In the genomic region with DNA sequence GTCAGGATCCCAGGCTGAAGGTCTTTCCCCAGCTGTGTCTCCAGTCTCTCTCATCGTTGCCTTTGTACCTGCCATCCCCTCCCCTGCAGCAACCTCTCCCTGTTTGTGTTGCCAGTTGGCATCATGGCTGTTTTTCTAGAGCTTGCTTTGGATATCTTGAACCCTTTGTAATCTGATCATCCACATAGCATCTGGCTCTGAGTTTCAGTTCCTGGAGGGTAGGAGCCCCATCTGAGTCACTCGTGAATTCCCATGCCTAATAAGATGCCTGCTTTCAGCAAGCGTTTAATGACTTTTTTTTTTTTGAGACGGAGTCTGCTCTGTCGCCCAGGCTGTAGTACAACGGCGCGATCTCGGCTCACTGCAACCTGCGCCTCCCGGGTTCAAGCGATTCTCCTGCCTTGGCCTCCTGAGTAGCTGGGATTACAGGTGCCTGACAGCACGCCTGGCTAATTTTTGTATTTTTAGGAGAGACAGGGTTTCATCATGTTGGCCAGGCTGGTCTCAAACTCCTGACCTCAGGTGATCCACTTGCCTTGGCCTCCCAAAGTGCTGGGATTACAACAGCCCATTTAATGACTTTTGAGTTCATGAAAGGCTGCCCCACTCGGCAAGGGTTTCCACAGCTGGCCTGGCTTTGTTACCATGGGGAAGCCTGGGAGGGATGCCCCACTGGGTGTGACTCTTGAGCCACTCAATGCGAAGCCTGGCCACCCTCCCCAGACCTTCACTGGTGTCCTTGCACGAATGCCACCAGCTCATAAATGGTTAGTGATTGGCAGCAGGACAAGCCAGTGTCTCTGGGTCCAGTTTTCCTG, we compare ENCODE assay signal across 13 cellular contexts. TPM values are rescaled to one million over a fixed set of nuclear protein-coding genes. Genes with fewer than 3 reads are reported as not detected.
DNase-seq lines count a peak whose midpoint lies in the region; ATAC-seq, FAIRE-seq and TF ChIP-seq lines count a peak whose summit lies in the region.
"Had no signal": no experiment of that assay in that cellular context is flagged by ENCODE, and none has a peak within 500 bp of the region (broad histone marks: within the 10 kb centered on the region; RNA-seq: fewer than 3 reads in every experiment).

No MANE protein-coding gene starts in this region.

- peaks cover 8% of the 10 kb centered on the region for H3K27me3 ChIP-seq in AG04450 (ENCODE audit: control insufficient read depth, insufficient read depth, low read length)

- POLR2A ChIA-PET in AG04450 (lab: Yijun Ruan, JAX): interaction anchor here (0.5 to 0.8 kb wide), 4 partner anchors 10 to 142 kb away, joined by 3 to 9 read pairs (median 4); no protein-coding TSS in a partner anchor

- FAIRE-seq in GM12891 (lab: Jason Lieb, UNC): no peak

- CTCF ChIA-PET in AG04450 (lab: Charles Lee): interaction anchor here (0.7 kb wide), 1 partner anchor 46 kb away, joined by 3 read pairs; no protein-coding TSS in a partner anchor

- H3K36me3 Mint-ChIP-seq in natural killer cell treated with Interleukin-12 subunit alpha and Interleukin-12 subunit beta and Interleukin-15 and Interleukin-18, amount 100 ng/mL, for 72 hours: no peaks in the 10 kb centered on the region

- no peak overlapping the region for H3K4me3 Mint-ChIP-seq in natural killer cell treated with Interleukin-12 subunit alpha and Interleukin-12 subunit beta and Interleukin-15 and Interleukin-18, amount 100 ng/mL, for 72 hours
- H3K4me3 Mint-ChIP-seq: activated T-cell treated with anti-CD3 and anti-CD28 coated beads, Interleukin-2, amount 50 U/mL, for 4 hours; nephron had no signal

- H3K27me3 Mint-ChIP-seq in natural killer cell treated with Interleukin-12 subunit alpha and Interleukin-12 subunit beta and Interleukin-15 and Interleukin-18, amount 100 ng/mL, for 72 hours: peaks cover 2 to 5% of the 10 kb centered on the region in 2 donors

- H3K9me3 ChIP-seq in AG04450 (ENCODE audit: control insufficient read depth, insufficient read depth, low read length): no peaks in the 10 kb centered on the region; the same call in 1 of the 2 replicates

- TF ChIP-seq CTCF in AG04450 (IDR thresholded peaks at IDR 0.05; ENCODE audit: low read depth, low read length): no peak

- H3K27ac Mint-ChIP-seq in natural killer cell treated with Interleukin-12 subunit alpha and Interleukin-12 subunit beta and Interleukin-15 and Interleukin-18, amount 100 ng/mL, for 72 hours: no peak overlapping the region

- no peak for ATAC-seq in natural killer cell treated with Interleukin-12 subunit alpha and Interleukin-12 subunit beta and Interleukin-15 and Interleukin-18, amount 100 ng/mL, for 72 hours
- ATAC-seq: activated T-cell treated with anti-CD3 and anti-CD28 coated beads, Interleukin-2, amount 50 U/mL, for 4 hours had no signal

- H3K27ac ChIP-seq in AG04450 (ENCODE audit: low read depth, low read length): peak overlapping the region; percentile 31
- H3K27ac ChIP-seq: VCaP had no signal

- DNase-seq in AG04450 (ENCODE audit: low read depth, low spot score): no peak
- DNase-seq in GM12891 (ENCODE audit: insufficient read length, low spot score): no peak
- DNase-seq in NOMO-1 treated with dmso at 0.1 percent for 144 hours (lab: John Stamatoyannopoulos, UW; ENCODE audit: unreplicated experiment): peak; percentile 10
- DNase-seq in fibroblast of gingiva (ENCODE audit: low read depth): peak; percentile 22
- no peak for DNase-seq in activated CD8-positive, alpha-beta memory T cell treated with anti-CD3 and anti-CD28 coated beads, Interleukin-2, amount 50 U/mL, for 48 hours
- no peak for DNase-seq in natural killer cell treated with Interleukin-12 subunit alpha and Interleukin-12 subunit beta and Interleukin-15 and Interleukin-18, amount 100 ng/mL, for 72 hours (ENCODE audit: low spot score)
- DNase-seq in ecto neural progenitor cell (ENCODE audit: low spot score): no peak
- no peak for DNase-seq in activated CD4-positive, CD25-positive, alpha-beta regulatory T cell treated with anti-CD3 and anti-CD28 coated beads, Interleukin-2, amount 50 U/mL, for 72 hours
- DNase-seq: activated T-cell treated with anti-CD3 and anti-CD28 coated beads, Interleukin-2, amount 50 U/mL, for 4 hours; NCI-H2107 had no signal

- no peaks in the 10 kb centered on the region for H3K4me1 Mint-ChIP-seq in natural killer cell treated with Interleukin-12 subunit alpha and Interleukin-12 subunit beta and Interleukin-15 and Interleukin-18, amount 100 ng/mL, for 72 hours (ENCODE audit: low read depth in 2 of 2)

- no peak overlapping the region for H3K4me3 ChIP-seq in AG04450 (ENCODE audit: low read depth, low read length)
- H3K4me3 ChIP-seq: smooth muscle cell had no signal

- no peak for TF ChIP-seq POLR2A in GM12891 (IDR thresholded peaks at IDR 0.05; ENCODE audit: low read depth, low read length)

- no peaks in the 10 kb centered on the region for H3K9me3 Mint-ChIP-seq in natural killer cell treated with Interleukin-12 subunit alpha and Interleukin-12 subunit beta and Interleukin-15 and Interleukin-18, amount 100 ng/mL, for 72 hours
- H3K9me3 Mint-ChIP-seq: activated T-cell treated with anti-CD3 and anti-CD28 coated beads, Interleukin-2, amount 50 U/mL, for 4 hours; nephron had no signal

TF ChIP-seq in GM12891, 5 proteins besides CTCF, POLR2A, EP300 and RAD21:
- TF ChIP-seq POLR2AphosphoS5 (IDR thresholded peaks at IDR 0.05; ENCODE audit: low read depth, low read length) (no peak), PAX5 (IDR thresholded peaks at IDR 0.05; ENCODE audit: insufficient read depth, low read length, severe bottlenecking) (no peak), SPI1 (IDR thresholded peaks at IDR 0.05; ENCODE audit: low read depth, low read length) (peak; percentile 71)
TF ChIP-seq in GM12891: peak in this region for 1.

RNA-seq across cellular contexts. Expression of gene ALPL, which starts 11.9 kb away (rescaled TPM):
- 1.8 and 3.0 TPM in 2 replicates for polyA plus RNA-seq in AG04450 (2011; rRNA removed)
- 1.3 and 2.2 TPM in 2 replicates for polyA minus RNA-seq in AG04450 (2011; rRNA and poly(A)+ RNA removed)
- polyA plus RNA-seq in GM12891 (2012; ENCODE audit: low read depth, missing spikeins): not detected
- not detected for total RNA-seq in natural killer cell treated with Interleukin-12 subunit alpha and Interleukin-12 subunit beta and Interleukin-15 and Interleukin-18, amount 100 ng/mL, for 72 hours

Comparison
In these comparisons a context has a peak if more than half of its experiments do, and no peak if none do; other contexts are left out.
1. DNase-seq: peak in NOMO-1 treated with dmso at 0.1 percent for 144 hours (single experiment) and fibroblast of gingiva (single experiment); none in AG04450 (single experiment), GM12891 (single experiment), activated CD8-positive, alpha-beta memory T cell treated with anti-CD3 and anti-CD28 coated beads, Interleukin-2, amount 50 U/mL, for 48 hours (single experiment), natural killer cell treated with Interleukin-12 subunit alpha and Interleukin-12 subunit beta and Interleukin-15 and Interleukin-18, amount 100 ng/mL, for 72 hours (single experiment), ecto neural progenitor cell (single experiment) and activated CD4-positive, CD25-positive, alpha-beta regulatory T cell treated with anti-CD3 and anti-CD28 coated beads, Interleukin-2, amount 50 U/mL, for 72 hours (single experiment).